ENCODE assay signal across 10 cellular contexts in the genomic region with DNA sequence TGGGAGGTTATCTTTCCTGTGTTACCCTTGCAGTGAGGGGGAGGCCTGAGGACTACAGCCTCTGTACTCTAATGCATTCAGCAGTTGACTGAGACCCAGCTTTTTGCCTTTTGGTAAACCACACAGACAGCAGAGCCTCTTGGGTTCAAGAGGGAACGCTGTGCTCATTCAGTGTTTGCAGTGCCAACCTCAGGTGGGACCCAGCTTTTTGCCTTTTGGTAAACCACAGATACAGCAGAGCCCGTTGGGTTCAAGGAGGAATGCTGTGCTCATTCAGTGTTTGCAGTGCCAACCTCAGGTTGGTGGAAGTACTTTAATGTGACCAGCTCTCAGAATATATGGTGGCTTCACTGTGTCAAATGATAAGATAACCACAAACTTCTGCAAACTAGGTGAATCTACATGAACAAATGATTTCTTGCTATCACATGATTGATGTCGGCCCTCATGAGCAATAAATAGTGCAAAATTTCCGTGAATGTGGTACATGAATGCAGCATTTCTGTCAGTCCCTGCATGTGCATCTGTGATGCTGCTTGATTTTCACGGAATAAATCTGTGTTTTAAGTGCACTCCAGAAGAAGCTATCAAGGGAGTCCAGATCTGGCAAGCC. TPM values are rescaled to one million over a fixed set of nuclear protein-coding genes. Genes with fewer than 3 reads are reported as not detected.
DNase-seq lines count a peak whose midpoint lies in the region; ATAC-seq and TF ChIP-seq lines count a peak whose summit lies in the region.
"Had no signal": no experiment of that assay in that cellular context is flagged by ENCODE, and none has a peak within 500 bp of the region (broad histone marks: within the 10 kb centered on the region; RNA-seq: fewer than 3 reads in every experiment).

No MANE protein-coding gene starts in this region.

- TF ChIP-seq POLR2A in erythroblast (IDR thresholded peaks at IDR 0.05; ENCODE audit: low read length): peak; percentile 61
- no peak for TF ChIP-seq POLR2A in transverse colon (IDR thresholded peaks at IDR 0.05)

- in situ Hi-C loops in transverse colon (cut with MboI; ENCODE audit: low pct_ligation_motif_present in 1 of 4, low pct_unique_long_range_greater_than_20kb in 1 of 4, low sequenced_read_pairs in 3 of 4): loop anchor here in 3 of 4 donors (10.0 to 25.0 kb wide), 2 partner anchors 133 to 140 kb away; no protein-coding TSS in a partner anchor

- peaks cover 4 to 6% of the 10 kb centered on the region in 2 donors for H3K36me3 Mint-ChIP-seq in activated T-cell treated with anti-CD3 and anti-CD28 coated beads, Interleukin-2, amount 50 U/mL, for 72 hours (ENCODE audit: insufficient read depth in 2 of 2)

- 57 to 60% methylated on average over 1 to 4 of the region's 5 CpGs for WGBS in transverse colon (ENCODE audit: low coverage in 1 of 2), 2 donors

- no peaks in the 10 kb centered on the region for H3K27me3 ChIP-seq in transverse colon

- H3K27me3 Mint-ChIP-seq in activated T-cell treated with anti-CD3 and anti-CD28 coated beads, Interleukin-2, amount 50 U/mL, for 72 hours (ENCODE audit: low read depth): peaks cover 12% of the 10 kb centered on the region

- peaks cover 61% of the 10 kb centered on the region for H3K4me1 Mint-ChIP-seq in activated T-cell treated with anti-CD3 and anti-CD28 coated beads, Interleukin-2, amount 50 U/mL, for 72 hours (ENCODE audit: low read depth)

- intact Hi-C loops in transverse colon (cut with DNase I; ENCODE audit: low total_unique reads): no loop called here

- H3K4me3 ChIP-seq in transverse colon: peak overlapping the region in 2 of 4 donors; percentile 67 to 82

- no peaks in the 10 kb centered on the region for H3K9me3 ChIP-seq in transverse colon
- H3K9me3 ChIP-seq: BE2C had no signal

- H3K27ac Mint-ChIP-seq in activated T-cell treated with anti-CD3 and anti-CD28 coated beads, Interleukin-2, amount 50 U/mL, for 72 hours: peak overlapping the region; percentile 47

- no peaks in the 10 kb centered on the region for H3K36me3 ChIP-seq in transverse colon
- H3K36me3 ChIP-seq: BE2C had no signal

- peak; percentile 67 to 70 for ATAC-seq in activated T-cell treated with anti-CD3 and anti-CD28 coated beads, Interleukin-2, amount 50 U/mL, for 72 hours (replicated peaks in 1 of 2)

- H3K4me1 ChIP-seq in transverse colon: peaks cover 0 to 36% (median 10%) of the 10 kb centered on the region in 4 donors
- H3K4me1 ChIP-seq: BE2C had no signal

- no peak for TF ChIP-seq EP300 in transverse colon (IDR thresholded peaks at IDR 0.05; ENCODE audit: low read depth)

- TF ChIP-seq CTCF in transverse colon (IDR thresholded peaks at IDR 0.05): no peak

- DNase-seq in activated T-cell treated with anti-CD3 and anti-CD28 coated beads, Interleukin-2, amount 50 U/mL, for 72 hours: no peak
- DNase-seq in activated T-cell treated with anti-CD3 and anti-CD28 coated beads, Interleukin-2, amount 50 U/mL, for 1 hour: no peak
- peak; percentile 8 to 16 for DNase-seq in Kasumi-1 (lab: John Stamatoyannopoulos, UW)
- DNase-seq in erythroblast (lab: John Stamatoyannopoulos, UW): peak; percentile 58 to 69
- no peak for DNase-seq in transverse colon
- DNase-seq in foreskin melanocyte: no peak
- DNase-seq in DMS53 (lab: John Stamatoyannopoulos, UW): no peak
- no peak for DNase-seq in NCI-H446 (lab: John Stamatoyannopoulos, UW)
- DNase-seq: BE2C, hypothalamus had no signal

- peak overlapping the region; percentile 86 to 99 for H3K4me3 Mint-ChIP-seq in activated T-cell treated with anti-CD3 and anti-CD28 coated beads, Interleukin-2, amount 50 U/mL, for 72 hours

- H3K27ac ChIP-seq in transverse colon: peak overlapping the region; percentile 84 to 94 (median 92)

- no peaks in the 10 kb centered on the region for H3K9me3 Mint-ChIP-seq in activated T-cell treated with anti-CD3 and anti-CD28 coated beads, Interleukin-2, amount 50 U/mL, for 72 hours

RNA-seq across cellular contexts. Expression of gene IQGAP2, which starts 1.7 kb away (rescaled TPM):
- total RNA-seq in activated T-cell treated with anti-CD3 and anti-CD28 coated beads, Interleukin-2, amount 50 U/mL, for 72 hours: 100 to 1,000 TPM in 1 of 2 donors, 10 to 100 TPM in 1; 78.0 to 108 TPM
- total RNA-seq in transverse colon: 100 to 1,000 TPM in 2 of 4 donors, 10 to 100 TPM in 2; 46.8 to 121 (median 97.0) TPM

Comparison
In these comparisons a context has a peak if more than half of its experiments do, and no peak if none do; other contexts are left out.
1. DNase-seq: peak in Kasumi-1 (2 of 2) and erythroblast (2 of 2); none in activated T-cell treated with anti-CD3 and anti-CD28 coated beads, Interleukin-2, amount 50 U/mL, for 72 hours (0 of 2), activated T-cell treated with anti-CD3 and anti-CD28 coated beads, Interleukin-2, amount 50 U/mL, for 1 hour (single experiment), transverse colon (single experiment), foreskin melanocyte (single experiment), DMS53 (single experiment) and NCI-H446 (0 of 2).